In genomic region chr5:97065475-97065874, GRCh38 we compare ENCODE assay signal across 22 cellular contexts.
A peak's percentile ranks its signal among the peaks of the same experiment; 100 is the strongest.
DNase-seq lines count a peak whose midpoint lies in the region; ATAC-seq, FAIRE-seq and TF ChIP-seq lines count a peak whose summit lies in the region.
"Had no signal": no experiment of that assay in that cellular context is flagged by ENCODE, and none has a peak within 500 bp of the region (broad histone marks: within the 10 kb centered on the region; RNA-seq: fewer than 3 reads in every experiment).

No MANE protein-coding gene starts in this region.

- no peak overlapping the region for H3K4me3 ChIP-seq in bronchial epithelial cell (ENCODE audit: low read depth, low read length)
- no peak overlapping the region for H3K4me3 ChIP-seq in brain microvascular endothelial cell (ENCODE audit: low read depth, low read length)
- H3K4me3 ChIP-seq in left lung, result no peak overlapping the region
- H3K4me3 ChIP-seq: BLaER1, GM12878, GM23248 had no signal

- H3K27me3 ChIP-seq in bronchial epithelial cell (ENCODE audit: control insufficient read depth, insufficient read depth, low read length) (no peaks in the 10 kb centered on the region), brain microvascular endothelial cell (replicated peaks) (no peaks in the 10 kb centered on the region), left lung (no peaks in the 10 kb centered on the region)
- H3K27me3 ChIP-seq: BLaER1 had no signal

- H3K9me3 ChIP-seq in left lung, result no peaks in the 10 kb centered on the region

- peaks cover 6% of the 10 kb centered on the region for H3K4me1 Mint-ChIP-seq in Calu3 (ENCODE audit: low read depth, unreplicated experiment)
- H3K4me1 Mint-ChIP-seq in activated T-helper 17 cell treated with anti-CD3 and anti-CD28 coated beads, Interleukin-2, amount 50 U/mL, for 72 hours, result no peaks in the 10 kb centered on the region
- no peaks in the 10 kb centered on the region for H3K4me1 Mint-ChIP-seq in activated T-helper 1 cell treated with anti-CD3 and anti-CD28 coated beads, Interleukin-12 subunit alpha, Interleukin-12 subunit beta, Interleukin-2, Interleukin-4 antibody, amounts not matched to agents 30 ng/mL and 10 ng/mL and 1 ng/mL, durations not matched to agents 14 hours and 24 hours and 36 hours (ENCODE audit: low read depth)

- H3K4me3 Mint-ChIP-seq in Calu3 (ENCODE audit: low read depth, unreplicated experiment), result no peak overlapping the region
- H3K4me3 Mint-ChIP-seq in activated T-helper 17 cell treated with anti-CD3 and anti-CD28 coated beads, Interleukin-2, amount 50 U/mL, for 72 hours, result no peak overlapping the region
- H3K4me3 Mint-ChIP-seq in activated T-helper 1 cell treated with anti-CD3 and anti-CD28 coated beads, Interleukin-12 subunit alpha, Interleukin-12 subunit beta, Interleukin-2, Interleukin-4 antibody, amounts not matched to agents 30 ng/mL and 10 ng/mL and 1 ng/mL, durations not matched to agents 14 hours and 24 hours and 36 hours, result no peak overlapping the region
- H3K4me3 Mint-ChIP-seq: CD8-positive, alpha-beta T cell; HFFc6 had no signal

- CTCF ChIA-PET in Calu3 (lab: Charles Lee), result no interaction called here

- peak; percentile 47; the same call in 1 of the 2 replicates for TF ChIP-seq EP300 in Ishikawa (IDR thresholded peaks at IDR 0.05; ENCODE audit: borderline replicate concordance)

- H3K27ac ChIP-seq in brain microvascular endothelial cell (no peak overlapping the region), left lung (no peak overlapping the region)
- H3K27ac ChIP-seq: BLaER1, GM23248 had no signal

- no peaks in the 10 kb centered on the region for H3K9me3 Mint-ChIP-seq in Calu3 (ENCODE audit: low read depth, unreplicated experiment)
- no peaks in the 10 kb centered on the region for H3K9me3 Mint-ChIP-seq in activated T-helper 17 cell treated with anti-CD3 and anti-CD28 coated beads, Interleukin-2, amount 50 U/mL, for 72 hours
- no peaks in the 10 kb centered on the region for H3K9me3 Mint-ChIP-seq in activated T-helper 1 cell treated with anti-CD3 and anti-CD28 coated beads, Interleukin-12 subunit alpha, Interleukin-12 subunit beta, Interleukin-2, Interleukin-4 antibody, amounts not matched to agents 30 ng/mL and 10 ng/mL and 1 ng/mL, durations not matched to agents 14 hours and 24 hours and 36 hours
- H3K9me3 Mint-ChIP-seq: CD8-positive, alpha-beta T cell; HFFc6 had no signal

- peak; percentile 8 for DNase-seq in Calu3
- DNase-seq in bronchial epithelial cell (ENCODE audit: low read depth), result peak; percentile 27
- peak; percentile 14 for DNase-seq in kidney tubule cell (ENCODE audit: low spot score)
- no peak for DNase-seq in brain microvascular endothelial cell
- no peak for DNase-seq in activated T-helper 1 cell treated with anti-CD3 and anti-CD28 coated beads, Interleukin-12 subunit alpha, Interleukin-12 subunit beta, Interleukin-2, Interleukin-4 antibody, amounts not matched to agents 30 ng/mL and 10 ng/mL and 1 ng/mL, durations not matched to agents 14 hours and 24 hours and 36 hours (ENCODE audit: low spot score)
- no peak for DNase-seq in left lung
- DNase-seq: CD8-positive, alpha-beta T cell; DND-41; GM23248; HFFc6; IMR-90; NCI-H187; NCI-H2171; NCI-H446 treated with DMSO at 0.1 percent for 48 hours; NCI-H748 treated with DMSO at 0.1 percent for 48 hours had no signal

- no peaks in the 10 kb centered on the region for H3K4me1 ChIP-seq in left lung

- no peak for ATAC-seq in activated T-helper 17 cell treated with anti-CD3 and anti-CD28 coated beads, Interleukin-2, amount 50 U/mL, for 72 hours (replicated peaks)
- no peak for ATAC-seq in left lung
- ATAC-seq: CD8-positive, alpha-beta T cell; GM12878; Right ventricle myocardium inferior had no signal

- no peak for TF ChIP-seq RAD21 in Ishikawa (IDR thresholded peaks at IDR 0.05; ENCODE audit: low read depth)

- H3K27ac Mint-ChIP-seq in Calu3 (ENCODE audit: unreplicated experiment), result no peak overlapping the region
- H3K27ac Mint-ChIP-seq in activated T-helper 17 cell treated with anti-CD3 and anti-CD28 coated beads, Interleukin-2, amount 50 U/mL, for 72 hours, result no peak overlapping the region
- no peak overlapping the region for H3K27ac Mint-ChIP-seq in activated T-helper 1 cell treated with anti-CD3 and anti-CD28 coated beads, Interleukin-12 subunit alpha, Interleukin-12 subunit beta, Interleukin-2, Interleukin-4 antibody, amounts not matched to agents 30 ng/mL and 10 ng/mL and 1 ng/mL, durations not matched to agents 14 hours and 24 hours and 36 hours
- H3K27ac Mint-ChIP-seq: CD8-positive, alpha-beta T cell; HFFc6 had no signal

- H3K27me3 Mint-ChIP-seq in Calu3 (ENCODE audit: unreplicated experiment), result no peaks in the 10 kb centered on the region
- no peaks in the 10 kb centered on the region for H3K27me3 Mint-ChIP-seq in activated T-helper 17 cell treated with anti-CD3 and anti-CD28 coated beads, Interleukin-2, amount 50 U/mL, for 72 hours
- H3K27me3 Mint-ChIP-seq in activated T-helper 1 cell treated with anti-CD3 and anti-CD28 coated beads, Interleukin-12 subunit alpha, Interleukin-12 subunit beta, Interleukin-2, Interleukin-4 antibody, amounts not matched to agents 30 ng/mL and 10 ng/mL and 1 ng/mL, durations not matched to agents 14 hours and 24 hours and 36 hours (ENCODE audit: insufficient read depth), result peaks cover 17% of the 10 kb centered on the region

- BruUV-seq in Calu3 (replicated peaks; lab: Mats Ljungman, UMichigan), result no TSS peak

- in situ Hi-C loops in brain microvascular endothelial cell (cut with HindIII; ENCODE audit: low pct_ligation_motif_present, low sequenced_read_pairs), result no loop called here

- H3K36me3 Mint-ChIP-seq in Calu3 (ENCODE audit: insufficient read depth, unreplicated experiment), result no peaks in the 10 kb centered on the region
- H3K36me3 Mint-ChIP-seq in activated T-helper 17 cell treated with anti-CD3 and anti-CD28 coated beads, Interleukin-2, amount 50 U/mL, for 72 hours (ENCODE audit: low read depth), result no peaks in the 10 kb centered on the region
- no peaks in the 10 kb centered on the region for H3K36me3 Mint-ChIP-seq in activated T-helper 1 cell treated with anti-CD3 and anti-CD28 coated beads, Interleukin-12 subunit alpha, Interleukin-12 subunit beta, Interleukin-2, Interleukin-4 antibody, amounts not matched to agents 30 ng/mL and 10 ng/mL and 1 ng/mL, durations not matched to agents 14 hours and 24 hours and 36 hours (ENCODE audit: low read depth)
- H3K36me3 Mint-ChIP-seq: CD8-positive, alpha-beta T cell had no signal

- no peaks in the 10 kb centered on the region for H3K36me3 ChIP-seq in bronchial epithelial cell (ENCODE audit: control insufficient read depth, insufficient read depth, low read length)
- H3K36me3 ChIP-seq in brain microvascular endothelial cell (replicated peaks), result no peaks in the 10 kb centered on the region
- H3K36me3 ChIP-seq in left lung, result no peaks in the 10 kb centered on the region
- H3K36me3 ChIP-seq: BLaER1 had no signal

- TF ChIP-seq CTCF in Calu3 (IDR thresholded peaks at IDR 0.05; ENCODE audit: unreplicated experiment) (no peak), bronchial epithelial cell (IDR thresholded peaks at IDR 0.05; ENCODE audit: insufficient read depth, low read length, severe bottlenecking) (no peak), brain microvascular endothelial cell (IDR thresholded peaks at IDR 0.05; ENCODE audit: low read depth, low read length, missing control alignments) (no peak), left lung (IDR thresholded peaks at IDR 0.05) (no peak)

- intact Hi-C loops in Calu3 (cut with micrococcal nuclease; ENCODE audit: unreplicated experiment) (no loop called here), left lung (cut with DNase I) (no loop called here)
- intact Hi-C loops in activated T-helper 1 cell treated with anti-CD3 and anti-CD28 coated beads, Interleukin-12 subunit alpha, Interleukin-12 subunit beta, Interleukin-2, Interleukin-4 antibody, amounts not matched to agents 30 ng/mL and 10 ng/mL and 1 ng/mL, durations not matched to agents 14 hours and 24 hours and 36 hours (cut with micrococcal nuclease), result no loop called here

- no peak for FAIRE-seq in bronchial epithelial cell (lab: Jason Lieb, UNC)
- FAIRE-seq: G401.6, GM12878, GM18507 had no signal

TF ChIP-seq in Ishikawa, 13 proteins besides CTCF, POLR2A, EP300 and RAD21:
- TF ChIP-seq YY1 (IDR thresholded peaks at IDR 0.05; ENCODE audit: low read depth), result no peak
- 0 out of 2 replicates have a peak, but pooled peaks have one; percentile 28 for TF ChIP-seq TCF12 (IDR thresholded peaks at IDR 0.05; ENCODE audit: low read depth)
- peak; percentile 67; the same call in 1 of the 2 replicates for TF ChIP-seq TEAD4 (IDR thresholded peaks at IDR 0.05)
TF ChIP-seq in Ishikawa: peak in this region for 2.

Comparison
In these comparisons a context has a peak if more than half of its experiments do, and no peak if none do; other contexts are left out.
1. DNase-seq: peak in Calu3 (single experiment), bronchial epithelial cell (single experiment) and kidney tubule cell (single experiment); none in brain microvascular endothelial cell (single experiment), activated T-helper 1 cell treated with anti-CD3 and anti-CD28 coated beads, Interleukin-12 subunit alpha, Interleukin-12 subunit beta, Interleukin-2, Interleukin-4 antibody, amounts not matched to agents 30 ng/mL and 10 ng/mL and 1 ng/mL, durations not matched to agents 14 hours and 24 hours and 36 hours (single experiment) and left lung (0 of 2).